ENCODE assay signal across 8 cellular contexts in genomic region chr4:86939123-86939522, GRCh38. TPM values are rescaled to one million over a fixed set of nuclear protein-coding genes. Genes with fewer than 3 reads are reported as not detected.
DNase-seq lines count a peak whose midpoint lies in the region; ATAC-seq and TF ChIP-seq lines count a peak whose summit lies in the region.

No MANE protein-coding gene starts in this region.

- H3K27ac Mint-ChIP-seq in activated CD4-positive, alpha-beta T cell treated with anti-CD3 and anti-CD28 coated beads, Interleukin-2, amount 10 ng/mL, durations not matched to agents 24 days and 14 days: peak overlapping the region; percentile 86
- H3K27ac Mint-ChIP-seq in activated B cell treated with CpG ODN at 0.5 μM for 24 hours: peak overlapping the region; percentile 84

- peak overlapping the region; percentile 12 for H3K4me3 ChIP-seq in iPS-18a (ENCODE audit: low read length)
- H3K4me3 ChIP-seq in thymus (ENCODE audit: low read length): no peak overlapping the region

- peaks cover 3% of the 10 kb centered on the region for H3K36me3 Mint-ChIP-seq in activated CD4-positive, alpha-beta T cell treated with anti-CD3 and anti-CD28 coated beads, Interleukin-2, amount 10 ng/mL, durations not matched to agents 24 days and 14 days (ENCODE audit: low read depth)
- peaks cover 14% of the 10 kb centered on the region for H3K36me3 Mint-ChIP-seq in activated B cell treated with CpG ODN at 0.5 μM for 24 hours (ENCODE audit: low read depth)

- no peaks in the 10 kb centered on the region for H3K27me3 Mint-ChIP-seq in activated CD4-positive, alpha-beta T cell treated with anti-CD3 and anti-CD28 coated beads, Interleukin-2, amount 10 ng/mL, durations not matched to agents 24 days and 14 days
- H3K27me3 Mint-ChIP-seq in activated B cell treated with CpG ODN at 0.5 μM for 24 hours: no peaks in the 10 kb centered on the region

- peak overlapping the region; percentile 73 for H3K4me3 Mint-ChIP-seq in activated CD4-positive, alpha-beta T cell treated with anti-CD3 and anti-CD28 coated beads, Interleukin-2, amount 10 ng/mL, durations not matched to agents 24 days and 14 days
- peak overlapping the region; percentile 69 for H3K4me3 Mint-ChIP-seq in activated B cell treated with CpG ODN at 0.5 μM for 24 hours

- TF ChIP-seq CTCF in activated B cell treated with CpG ODN at 0.5 μM for 24 hours (IDR thresholded peaks at IDR 0.05): no peak

- no peak overlapping the region for H3K27ac ChIP-seq in iPS-18a (ENCODE audit: low read length)
- H3K27ac ChIP-seq in thymus (ENCODE audit: low read depth): peak overlapping the region; percentile 68

- peak; percentile 63 for DNase-seq in activated CD4-positive, alpha-beta T cell treated with anti-CD3 and anti-CD28 coated beads, Interleukin-2, amount 10 ng/mL, durations not matched to agents 24 days and 14 days
- no peak for DNase-seq in activated CD4-positive, alpha-beta T cell treated with anti-CD3 and anti-CD28 coated beads, Interleukin-2, amount 50 U/mL, for 48 hours
- DNase-seq in activated B cell treated with CpG ODN at 0.5 μM for 24 hours: no peak
- no peak for DNase-seq in activated gamma-delta T cell (lab: John Stamatoyannopoulos, UW)
- DNase-seq in mesenteric fat pad (ENCODE audit: low spot score): no peak
- no peak for DNase-seq in NCI-H524 (lab: John Stamatoyannopoulos, UW)

- no peaks in the 10 kb centered on the region for H3K9me3 ChIP-seq in iPS-18a (ENCODE audit: control insufficient read depth, low read depth, low read length)
- no peaks in the 10 kb centered on the region for H3K9me3 ChIP-seq in thymus (ENCODE audit: control insufficient read depth)

- H3K9me3 Mint-ChIP-seq in activated CD4-positive, alpha-beta T cell treated with anti-CD3 and anti-CD28 coated beads, Interleukin-2, amount 10 ng/mL, durations not matched to agents 24 days and 14 days: no peaks in the 10 kb centered on the region
- no peaks in the 10 kb centered on the region for H3K9me3 Mint-ChIP-seq in activated B cell treated with CpG ODN at 0.5 μM for 24 hours

- CTCF ChIA-PET in activated B cell treated with CpG ODN at 0.5 μM for 24 hours (lab: Charles Lee): interaction anchor here (1.1 to 6.5 kb wide), 5 partner anchors 16 to 155 kb away, joined by 3 to 68 read pairs (median 5); no protein-coding TSS in a partner anchor

- ATAC-seq in activated B cell treated with CpG ODN at 0.5 μM for 24 hours (ENCODE audit: low read depth): no peak

- H3K27me3 ChIP-seq in iPS-18a (ENCODE audit: control insufficient read depth, insufficient read depth, low read length): no peaks in the 10 kb centered on the region
- H3K27me3 ChIP-seq in thymus (ENCODE audit: control insufficient read depth, insufficient read depth): no peaks in the 10 kb centered on the region

- H3K9ac ChIP-seq in iPS-18a (ENCODE audit: low read length): peak overlapping the region; percentile 7

- POLR2A ChIA-PET in activated B cell treated with CpG ODN at 0.5 μM for 24 hours (lab: Charles Lee): interaction anchor here (0.8 to 8.9 kb wide), 7 partner anchors 12 to 135 kb away, joined by 3 to 256 read pairs (median 5); no protein-coding TSS in a partner anchor

- peaks cover 51% of the 10 kb centered on the region for H3K4me1 Mint-ChIP-seq in activated CD4-positive, alpha-beta T cell treated with anti-CD3 and anti-CD28 coated beads, Interleukin-2, amount 10 ng/mL, durations not matched to agents 24 days and 14 days
- H3K4me1 Mint-ChIP-seq in activated B cell treated with CpG ODN at 0.5 μM for 24 hours: peaks cover 70% of the 10 kb centered on the region

- no peaks in the 10 kb centered on the region for H3K36me3 ChIP-seq in iPS-18a (ENCODE audit: control insufficient read depth, low read depth, low read length)
- no peaks in the 10 kb centered on the region for H3K36me3 ChIP-seq in thymus (ENCODE audit: control insufficient read depth, insufficient read depth)

- H3K4me1 ChIP-seq in iPS-18a (ENCODE audit: control insufficient read depth, low read depth, low read length) (peaks cover 34% of the 10 kb centered on the region), thymus (ENCODE audit: control insufficient read depth, insufficient read depth, low read length) (peaks cover 24% of the 10 kb centered on the region)

- intact Hi-C loops in activated CD4-positive, alpha-beta T cell treated with anti-CD3 and anti-CD28 coated beads, Interleukin-2, amount 10 ng/mL, durations not matched to agents 24 days and 14 days (cut with micrococcal nuclease): loop anchor here (1.0 to 10.0 kb wide), 7 partner anchors 18 to 1446 kb away; partner anchors contain the start of genes NUDT9 and PPM1K
- intact Hi-C loops in activated B cell treated with CpG ODN at 0.5 μM for 24 hours (cut with micrococcal nuclease): loop anchor here (10.0 kb wide), 3 partner anchors 456 to 1656 kb away; partner anchors contain the start of genes HERC3, HSD17B11 and PPM1K

RNA-seq across cellular contexts. Expression of gene AFF1, which starts 4.3 kb away (rescaled TPM):
- total RNA-seq in activated CD4-positive, alpha-beta T cell treated with anti-CD3 and anti-CD28 coated beads, Interleukin-2, amount 10 ng/mL, durations not matched to agents 24 days and 14 days: 44.0 and 44.3 TPM in 2 replicates
- total RNA-seq in activated B cell treated with CpG ODN at 0.5 μM for 24 hours (60.0 and 60.8 TPM in 2 replicates), mesenteric fat pad (122 TPM)
- 12.3 TPM for polyA plus RNA-seq in thymus

RNA-seq across cellular contexts. Expression of gene C4orf36, which starts 46.9 kb away (rescaled TPM):
- total RNA-seq in activated CD4-positive, alpha-beta T cell treated with anti-CD3 and anti-CD28 coated beads, Interleukin-2, amount 10 ng/mL, durations not matched to agents 24 days and 14 days: not detected in 2 replicates
- total RNA-seq in activated B cell treated with CpG ODN at 0.5 μM for 24 hours (not detected in 2 replicates), mesenteric fat pad (1.2 TPM)
- 0.82 TPM for polyA plus RNA-seq in thymus
